Comparison of ENCODE assay signal across 31 cellular contexts in genomic region chr11:17481905-17482304, GRCh38. TPM values are rescaled to one million over a fixed set of nuclear protein-coding genes. Genes with fewer than 3 reads are reported as not detected.
"Had no signal": no experiment of that assay in that cellular context is flagged by ENCODE, and none has a peak within 500 bp of the region (broad histone marks: within the 10 kb centered on the region; RNA-seq: fewer than 3 reads in every experiment).

No MANE protein-coding gene starts in this region.

- ATAC-seq: effector memory CD8-positive, alpha-beta T cell; esophagus mucosa; gastrocnemius medialis; heart left ventricle; left colon; left lung; left ventricle myocardium superior; lower lobe of right lung; mucosa of descending colon had no signal

- H3K27me3 ChIP-seq: gastrocnemius medialis had no signal

- H3K4me3 ChIP-seq: colonic mucosa, esophagus squamous epithelium, gastrocnemius medialis, heart left ventricle, hepatocyte, left lung, lower lobe of right lung, mucosa of descending colon had no signal

- H3K4me2 ChIP-seq: hepatocyte had no signal

- H3K9me3 ChIP-seq: colonic mucosa, esophagus squamous epithelium, gastrocnemius medialis, left lung, lower lobe of right lung, mucosa of descending colon had no signal

- H3K27ac Mint-ChIP-seq: dendritic cell treated with granulocyte-macrophage colony-stimulating factor and Interleukin-4, amounts not matched to agents 40 ng/mL and 50 ng/mL, for 4 days; effector memory CD8-positive, alpha-beta T cell; endodermal cell; immature natural killer cell; mesothelial cell of epicardium had no signal

- H3K9me3 Mint-ChIP-seq: dendritic cell treated with granulocyte-macrophage colony-stimulating factor and Interleukin-4, amounts not matched to agents 40 ng/mL and 50 ng/mL, for 4 days; endodermal cell; immature natural killer cell had no signal

- H3K27ac ChIP-seq: colonic mucosa, epithelial cell of prostate, esophagus squamous epithelium, gastrocnemius medialis, heart left ventricle, hepatocyte, left lung, lower lobe of right lung had no signal

- H3K4me1 Mint-ChIP-seq: endodermal cell, immature natural killer cell, mesothelial cell of epicardium had no signal

- H3K36me3 Mint-ChIP-seq: immature natural killer cell, mesothelial cell of epicardium had no signal

- H3K36me3 ChIP-seq: colonic mucosa, esophagus squamous epithelium, gastrocnemius medialis, heart left ventricle, left lung, lower lobe of right lung had no signal

- H3K4me1 ChIP-seq: colonic mucosa, gastrocnemius medialis, left lung had no signal

- H2AFZ ChIP-seq: hepatocyte had no signal

- DNase-seq: colonic mucosa; cortex of kidney; effector CD8-positive, alpha-beta T cell; effector memory CD8-positive, alpha-beta T cell; endodermal cell; erythroblast; esophagus squamous epithelium; foreskin fibroblast; foreskin melanocyte; gastrocnemius medialis; heart left ventricle; hypothalamus; immature natural killer cell; islet precursor cell; kidney; kidney glomerular epithelial cell; left colon; left lung; left ventricle myocardium superior; lower lobe of right lung; mesenchymal stem cell; mucosa of descending colon had no signal

- H3K4me3 Mint-ChIP-seq: dendritic cell treated with granulocyte-macrophage colony-stimulating factor and Interleukin-4, amounts not matched to agents 40 ng/mL and 50 ng/mL, for 4 days; effector memory CD8-positive, alpha-beta T cell; endodermal cell; immature natural killer cell; mesothelial cell of epicardium had no signal

RNA-seq across cellular contexts. Expression of gene ABCC8, which starts 5.3 kb away (rescaled TPM):
- total RNA-seq: chondrocyte, dermis microvascular lymphatic vessel endothelial cell, esophagus mucosa, lung microvascular endothelial cell, mesothelial cell of epicardium, myocyte had no signal
- polyA plus RNA-seq: hepatocyte, immature natural killer cell had no signal
